In the genomic region with DNA sequence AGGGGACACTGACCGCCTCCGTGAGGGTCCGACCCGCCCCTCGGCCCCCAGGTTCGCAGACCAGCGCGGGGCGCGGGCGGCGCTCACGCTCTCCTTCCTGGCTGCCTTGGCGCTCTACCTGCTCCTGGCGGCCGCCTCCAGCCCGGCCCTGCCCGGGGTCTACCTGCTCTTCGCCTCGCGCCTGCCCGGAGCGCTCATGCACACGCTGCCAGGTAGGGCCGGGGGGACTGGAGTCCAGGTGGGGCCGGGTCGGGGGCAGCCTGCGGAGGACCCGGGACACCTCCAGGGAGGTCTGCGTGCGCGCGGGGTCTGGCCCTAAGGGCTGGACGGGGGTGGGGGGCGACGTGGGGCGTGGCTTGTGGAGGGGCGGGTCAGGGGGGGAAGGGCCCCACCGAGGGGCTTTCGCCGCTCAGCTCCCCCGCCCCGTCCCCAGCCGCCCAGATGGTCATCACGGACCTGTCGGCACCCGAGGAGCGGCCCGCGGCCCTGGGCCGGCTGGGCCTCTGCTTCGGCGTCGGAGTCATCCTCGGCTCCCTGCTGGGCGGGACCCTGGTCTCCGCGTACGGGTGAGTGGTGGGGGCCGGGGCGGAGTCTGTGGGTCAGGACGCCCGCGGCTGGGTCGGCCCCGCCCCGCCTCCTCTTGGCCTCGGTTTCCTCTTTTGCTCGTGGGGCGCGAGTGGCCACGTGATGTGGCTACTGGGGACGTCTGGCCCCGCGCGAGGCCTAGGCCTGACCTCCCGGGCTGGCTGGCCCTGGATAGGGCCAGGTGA, we compare ENCODE assay signal across 17 cellular contexts. TPM values are rescaled to one million over a fixed set of nuclear protein-coding genes. Genes with fewer than 3 reads are reported as not detected.
A peak's percentile ranks its signal among the peaks of the same experiment; 100 is the strongest.
DNase-seq lines count a peak whose midpoint lies in the region; ATAC-seq, FAIRE-seq and TF ChIP-seq lines count a peak whose summit lies in the region.
"Had no signal": no experiment of that assay in that cellular context is flagged by ENCODE, and none has a peak within 500 bp of the region (broad histone marks: within the 10 kb centered on the region; RNA-seq: fewer than 3 reads in every experiment).

No MANE protein-coding gene starts in this region.

- H2BK12ac ChIP-seq in mesenchymal stem cell (ENCODE audit: low read length in 2 of 2): no peak overlapping the region

- H3F3A ChIP-seq in GM23248 (ENCODE audit: insufficient read depth): no peaks in the 10 kb centered on the region

- H2BK5ac ChIP-seq in mesenchymal stem cell (ENCODE audit: low read depth, low read length, poor library complexity, severe bottlenecking): no peak overlapping the region

- H4K20me1 ChIP-seq in GM23248 (ENCODE audit: insufficient read depth): no peaks in the 10 kb centered on the region

- H3K36me3 ChIP-seq in GM23248 (ENCODE audit: low read depth) (no peaks in the 10 kb centered on the region), mesenchymal stem cell (ENCODE audit: control insufficient read depth in 1 of 2, insufficient read depth in 2 of 2, low read depth in 1 of 2, low read length in 2 of 2) (peaks cover 4 to 50% of the 10 kb centered on the region in 2 experiments)
- H3K36me3 ChIP-seq: BE2C had no signal

- H4K8ac ChIP-seq in mesenchymal stem cell (ENCODE audit: low read length): no peak overlapping the region

- H2BK15ac ChIP-seq in mesenchymal stem cell (ENCODE audit: low read depth, poor library complexity, severe bottlenecking): no peak overlapping the region

- peaks cover 12% of the 10 kb centered on the region for H3K79me1 ChIP-seq in mesenchymal stem cell (replicated peaks; ENCODE audit: low read length, poor library complexity, severe bottlenecking)

- H2AFZ ChIP-seq in GM23248: no peak overlapping the region
- H2AFZ ChIP-seq in mesenchymal stem cell (ENCODE audit: low read depth, low read length): no peak overlapping the region

- H3K9me2 ChIP-seq in GM23248 (ENCODE audit: insufficient read depth): no peaks in the 10 kb centered on the region

- no peak overlapping the region for H3K18ac ChIP-seq in mesenchymal stem cell (ENCODE audit: low read depth in 1 of 2, low read length in 2 of 2)

- no peak overlapping the region for H3K4ac ChIP-seq in mesenchymal stem cell (ENCODE audit: low read depth in 1 of 2, low read length in 2 of 2)

- DNase-seq in GM23248 (peak; percentile 52), coronary artery (ENCODE audit: low spot score) (no peak), mesenchymal stem cell (no peak), HTR-8/SVneo (ENCODE audit: insufficient read length, low spot score) (no peak), hypothalamus (lab: John Stamatoyannopoulos, UW) (no peak), NCI-H748 treated with DMSO at 0.1 percent for 48 hours (lab: John Stamatoyannopoulos, UW) (no peak)
- DNase-seq: ACHN, BE2C, IMR-90, NCI-H1417, NCI-H1930, NCI-H2171 treated with DMSO at 0.1 percent for 48 hours, NCI-H82, SHP77 had no signal

- no peak overlapping the region for H2AK5ac ChIP-seq in mesenchymal stem cell (ENCODE audit: low read length, severe bottlenecking)

- no peak overlapping the region for H4K91ac ChIP-seq in mesenchymal stem cell (ENCODE audit: low read length)

- 19 to 26% methylated on average over 41 to 45 of the region's 77 CpGs for WGBS in GM23248 (ENCODE audit: low coverage in 1 of 2, low lambda C conversion rate in 2 of 2, missing lambda C conversion rate in 2 of 2), 2 experiments
- WGBS in mesenchymal stem cell: 96% methylated on average over 61 of the region's 77 CpGs

- peak overlapping the region; percentile 96; the same call in 1 of the 2 replicates for H3K27ac ChIP-seq in 22Rv1
- no peak overlapping the region for H3K27ac ChIP-seq in GM23248
- no peak overlapping the region for H3K27ac ChIP-seq in coronary artery
- no peak overlapping the region for H3K27ac ChIP-seq in mesenchymal stem cell (ENCODE audit: low read length, poor library complexity, severe bottlenecking)

- no peaks in the 10 kb centered on the region for H3K79me2 ChIP-seq in GM23248 (ENCODE audit: insufficient read depth)

- H3K4me3 ChIP-seq in GM23248 (no peak overlapping the region), coronary artery (peak overlapping the region; percentile 59), mesenchymal stem cell (ENCODE audit: insufficient read depth in 1 of 2, low read depth in 1 of 2, low read length in 2 of 2) (no peak overlapping the region)

- H3K9ac ChIP-seq in GM23248 (no peak overlapping the region), mesenchymal stem cell (ENCODE audit: low read length) (peak overlapping the region; percentile 18)

- in situ Hi-C loops in GM23248 (cut with MboI): no loop called here

- no peak overlapping the region for H3K4me2 ChIP-seq in GM23248 (ENCODE audit: unreplicated experiment)
- H3K4me2 ChIP-seq in mesenchymal stem cell (ENCODE audit: low read length, poor library complexity, severe bottlenecking): no peak overlapping the region

- H3K9me3 ChIP-seq in GM23248 (ENCODE audit: low read depth) (no peaks in the 10 kb centered on the region), mesenchymal stem cell (ENCODE audit: control insufficient read depth, low read length) (no peaks in the 10 kb centered on the region)
- H3K9me3 ChIP-seq: BE2C had no signal

- no peak overlapping the region for H3K23ac ChIP-seq in mesenchymal stem cell (ENCODE audit: low read length in 2 of 2)

- TF ChIP-seq CTCF in 22Rv1 (IDR thresholded peaks at IDR 0.05) (no peak), coronary artery (IDR thresholded peaks at IDR 0.05) (no peak)

- FAIRE-seq in HTR-8/SVneo (lab: Jason Lieb, UNC): no peak
- FAIRE-seq: H54 had no signal

- ATAC-seq in GM21619 (IDR thresholded peaks at IDR 0.05; ENCODE audit: unreplicated experiment): no peak

- no peak overlapping the region for H2BK120ac ChIP-seq in mesenchymal stem cell (ENCODE audit: low read depth, low read length)

- no peak overlapping the region for H3K14ac ChIP-seq in mesenchymal stem cell (ENCODE audit: low read length in 2 of 2)

- H3K4me1 ChIP-seq in GM23248 (ENCODE audit: insufficient read depth): peaks cover 13% of the 10 kb centered on the region
- peaks cover 44% of the 10 kb centered on the region for H3K4me1 ChIP-seq in mesenchymal stem cell (ENCODE audit: control insufficient read depth, insufficient read depth, low read depth, low read length)

- H3K27me3 ChIP-seq in GM23248 (replicated peaks; ENCODE audit: insufficient read depth) (no peaks in the 10 kb centered on the region), mesenchymal stem cell (ENCODE audit: control insufficient read depth in 1 of 2, insufficient read depth in 1 of 2, low read length in 2 of 2) (peaks cover 0 to 6% of the 10 kb centered on the region in 2 experiments)
- H3K27me3 ChIP-seq: BE2C had no signal

RNA-seq across cellular contexts. Expression of a gene that starts 19.9 kb away (rescaled TPM):
- 11.7 and 16.8 TPM in 2 replicates for total RNA-seq in GM23248 (2014; rRNA removed; shearing (Covaris generic))
- 64.4 and 66.0 TPM in 2 replicates for polyA plus RNA-seq in GM23248 (2016; fragmentation: Nextera tagmentation; extraction: Ambion mirVana)
- 272 TPM for polyA plus RNA-seq in mesenchymal stem cell (2013, experiment 1 of 2)
- polyA plus RNA-seq in mesenchymal stem cell (2013, experiment 2 of 2): 276 TPM

RNA-seq across cellular contexts. Expression of a gene that starts 23.8 kb away (rescaled TPM):
- total RNA-seq in GM23248 (2014; rRNA removed; shearing (Covaris generic)): 0.43 TPM in 1 of 2 replicates, not detected in the other
- polyA plus RNA-seq in GM23248 (2016; fragmentation: Nextera tagmentation; extraction: Ambion mirVana): 0.38 and 1.2 TPM in 2 replicates
- 29.4 TPM for polyA plus RNA-seq in mesenchymal stem cell (2013, experiment 1 of 2)
- polyA plus RNA-seq in mesenchymal stem cell (2013, experiment 2 of 2): 31.0 TPM
